ENCODE assay signal across 1 cellular context in the genomic region with DNA sequence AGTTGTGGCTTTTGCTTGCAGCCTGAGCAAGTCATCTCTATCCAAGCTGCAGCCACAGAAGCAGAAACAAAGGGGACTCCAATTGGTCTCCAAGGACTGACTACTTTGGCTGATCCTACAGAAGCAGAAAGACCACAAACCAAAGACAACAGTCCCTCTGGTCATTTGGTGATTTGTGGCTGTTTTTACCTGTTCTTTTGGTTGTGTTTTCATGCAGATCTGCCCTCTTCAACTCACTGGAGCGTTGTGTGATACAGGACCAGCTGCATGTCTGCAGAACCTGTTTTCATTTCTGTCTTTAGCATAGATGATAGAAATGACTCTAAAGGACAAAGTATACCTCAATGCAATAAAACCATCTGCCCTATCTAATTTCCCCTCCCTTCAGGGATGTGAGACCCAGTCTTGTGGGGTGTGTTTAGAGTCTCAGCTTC.
A peak's percentile ranks its signal among the peaks of the same experiment; 100 is the strongest.
TF ChIP-seq lines count a peak whose summit lies in the region.

No MANE protein-coding gene starts in this region.

TF ChIP-seq in GM12878, 131 proteins besides CTCF, POLR2A, EP300 and RAD21 (continued from another document and continues in another):
- TF ChIP-seq, protein P1, sequence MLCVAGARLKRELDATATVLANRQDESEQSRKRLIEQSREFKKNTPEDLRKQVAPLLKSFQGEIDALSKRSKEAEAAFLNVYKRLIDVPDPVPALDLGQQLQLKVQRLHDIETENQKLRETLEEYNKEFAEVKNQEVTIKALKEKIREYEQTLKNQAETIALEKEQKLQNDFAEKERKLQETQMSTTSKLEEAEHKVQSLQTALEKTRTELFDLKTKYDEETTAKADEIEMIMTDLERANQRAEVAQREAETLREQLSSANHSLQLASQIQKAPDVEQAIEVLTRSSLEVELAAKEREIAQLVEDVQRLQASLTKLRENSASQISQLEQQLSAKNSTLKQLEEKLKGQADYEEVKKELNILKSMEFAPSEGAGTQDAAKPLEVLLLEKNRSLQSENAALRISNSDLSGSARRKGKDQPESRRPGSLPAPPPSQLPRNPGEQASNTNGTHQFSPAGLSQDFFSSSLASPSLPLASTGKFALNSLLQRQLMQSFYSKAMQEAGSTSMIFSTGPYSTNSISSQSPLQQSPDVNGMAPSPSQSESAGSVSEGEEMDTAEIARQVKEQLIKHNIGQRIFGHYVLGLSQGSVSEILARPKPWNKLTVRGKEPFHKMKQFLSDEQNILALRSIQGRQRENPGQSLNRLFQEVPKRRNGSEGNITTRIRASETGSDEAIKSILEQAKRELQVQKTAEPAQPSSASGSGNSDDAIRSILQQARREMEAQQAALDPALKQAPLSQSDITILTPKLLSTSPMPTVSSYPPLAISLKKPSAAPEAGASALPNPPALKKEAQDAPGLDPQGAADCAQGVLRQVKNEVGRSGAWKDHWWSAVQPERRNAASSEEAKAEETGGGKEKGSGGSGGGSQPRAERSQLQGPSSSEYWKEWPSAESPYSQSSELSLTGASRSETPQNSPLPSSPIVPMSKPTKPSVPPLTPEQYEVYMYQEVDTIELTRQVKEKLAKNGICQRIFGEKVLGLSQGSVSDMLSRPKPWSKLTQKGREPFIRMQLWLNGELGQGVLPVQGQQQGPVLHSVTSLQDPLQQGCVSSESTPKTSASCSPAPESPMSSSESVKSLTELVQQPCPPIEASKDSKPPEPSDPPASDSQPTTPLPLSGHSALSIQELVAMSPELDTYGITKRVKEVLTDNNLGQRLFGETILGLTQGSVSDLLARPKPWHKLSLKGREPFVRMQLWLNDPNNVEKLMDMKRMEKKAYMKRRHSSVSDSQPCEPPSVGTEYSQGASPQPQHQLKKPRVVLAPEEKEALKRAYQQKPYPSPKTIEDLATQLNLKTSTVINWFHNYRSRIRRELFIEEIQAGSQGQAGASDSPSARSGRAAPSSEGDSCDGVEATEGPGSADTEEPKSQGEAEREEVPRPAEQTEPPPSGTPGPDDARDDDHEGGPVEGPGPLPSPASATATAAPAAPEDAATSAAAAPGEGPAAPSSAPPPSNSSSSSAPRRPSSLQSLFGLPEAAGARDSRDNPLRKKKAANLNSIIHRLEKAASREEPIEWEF (IDR thresholded peaks at IDR 0.05; ENCODE audit: insufficient replicate concordance, low read depth, low read length): no peak
- no peak for TF ChIP-seq ZZZ3 (IDR thresholded peaks at IDR 0.05; ENCODE audit: control insufficient read depth, insufficient read length, low read depth)
- no peak for TF ChIP-seq KLF5 (IDR thresholded peaks at IDR 0.05; ENCODE audit: partially characterized antibody)
- TF ChIP-seq, protein P2, sequence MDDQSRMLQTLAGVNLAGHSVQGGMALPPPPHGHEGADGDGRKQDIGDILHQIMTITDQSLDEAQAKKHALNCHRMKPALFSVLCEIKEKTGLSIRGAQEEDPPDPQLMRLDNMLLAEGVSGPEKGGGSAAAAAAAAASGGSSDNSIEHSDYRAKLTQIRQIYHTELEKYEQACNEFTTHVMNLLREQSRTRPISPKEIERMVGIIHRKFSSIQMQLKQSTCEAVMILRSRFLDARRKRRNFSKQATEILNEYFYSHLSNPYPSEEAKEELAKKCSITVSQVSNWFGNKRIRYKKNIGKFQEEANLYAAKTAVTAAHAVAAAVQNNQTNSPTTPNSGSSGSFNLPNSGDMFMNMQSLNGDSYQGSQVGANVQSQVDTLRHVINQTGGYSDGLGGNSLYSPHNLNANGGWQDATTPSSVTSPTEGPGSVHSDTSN (IDR thresholded peaks at IDR 0.05; ENCODE audit: insufficient replicate concordance, low read depth, low read length): no peak
- no peak for TF ChIP-seq ZNF274 (IDR thresholded peaks at IDR 0.05; ENCODE audit: insufficient read depth, insufficient read length)
- TF ChIP-seq ASH2L (IDR thresholded peaks at IDR 0.05; ENCODE audit: borderline replicate concordance, low read depth): no peak
- no peak for TF ChIP-seq MXI1 (IDR thresholded peaks at IDR 0.05; ENCODE audit: low read depth, low read length)
- peak; percentile 59; the same call in 1 of the 2 replicates for TF ChIP-seq CREB1 (IDR thresholded peaks at IDR 0.05; ENCODE audit: low read depth)
- no peak for TF ChIP-seq MYC (IDR thresholded peaks at IDR 0.05; ENCODE audit: insufficient read depth, insufficient read length, insufficient replicate concordance, low read length, severe bottlenecking)
- TF ChIP-seq SP1 (IDR thresholded peaks at IDR 0.05; ENCODE audit: low read depth, low read length): no peak
- TF ChIP-seq, protein P3, sequence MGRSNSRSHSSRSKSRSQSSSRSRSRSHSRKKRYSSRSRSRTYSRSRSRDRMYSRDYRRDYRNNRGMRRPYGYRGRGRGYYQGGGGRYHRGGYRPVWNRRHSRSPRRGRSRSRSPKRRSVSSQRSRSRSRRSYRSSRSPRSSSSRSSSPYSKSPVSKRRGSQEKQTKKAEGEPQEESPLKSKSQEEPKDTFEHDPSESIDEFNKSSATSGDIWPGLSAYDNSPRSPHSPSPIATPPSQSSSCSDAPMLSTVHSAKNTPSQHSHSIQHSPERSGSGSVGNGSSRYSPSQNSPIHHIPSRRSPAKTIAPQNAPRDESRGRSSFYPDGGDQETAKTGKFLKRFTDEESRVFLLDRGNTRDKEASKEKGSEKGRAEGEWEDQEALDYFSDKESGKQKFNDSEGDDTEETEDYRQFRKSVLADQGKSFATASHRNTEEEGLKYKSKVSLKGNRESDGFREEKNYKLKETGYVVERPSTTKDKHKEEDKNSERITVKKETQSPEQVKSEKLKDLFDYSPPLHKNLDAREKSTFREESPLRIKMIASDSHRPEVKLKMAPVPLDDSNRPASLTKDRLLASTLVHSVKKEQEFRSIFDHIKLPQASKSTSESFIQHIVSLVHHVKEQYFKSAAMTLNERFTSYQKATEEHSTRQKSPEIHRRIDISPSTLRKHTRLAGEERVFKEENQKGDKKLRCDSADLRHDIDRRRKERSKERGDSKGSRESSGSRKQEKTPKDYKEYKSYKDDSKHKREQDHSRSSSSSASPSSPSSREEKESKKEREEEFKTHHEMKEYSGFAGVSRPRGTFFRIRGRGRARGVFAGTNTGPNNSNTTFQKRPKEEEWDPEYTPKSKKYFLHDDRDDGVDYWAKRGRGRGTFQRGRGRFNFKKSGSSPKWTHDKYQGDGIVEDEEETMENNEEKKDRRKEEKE (IDR thresholded peaks at IDR 0.05): no peak
- TF ChIP-seq GATAD2B (conservative IDR thresholded peaks at IDR 0.05; ENCODE audit: low read depth): no peak
- TF ChIP-seq SRF (IDR thresholded peaks at IDR 0.05; ENCODE audit: low read depth in 2 of 2, low read length in 2 of 2): 0 out of 4 replicates have a peak, but pooled peaks of 1 of the 2 experiments have one; percentile 8
- no peak for TF ChIP-seq LARP7 (IDR thresholded peaks at IDR 0.05)
- TF ChIP-seq PAX5 (IDR thresholded peaks at IDR 0.05; ENCODE audit: borderline replicate concordance, low read depth, low read length): peak; percentile 99
- TF ChIP-seq CREM (IDR thresholded peaks at IDR 0.05; ENCODE audit: low read depth): peak; percentile 87
- TF ChIP-seq TBL1XR1 (IDR thresholded peaks at IDR 0.05; ENCODE audit: low read depth, low read length): peak; percentile 94
- TF ChIP-seq ZNF622 (IDR thresholded peaks at IDR 0.05): no peak
- TF ChIP-seq, protein P4, sequence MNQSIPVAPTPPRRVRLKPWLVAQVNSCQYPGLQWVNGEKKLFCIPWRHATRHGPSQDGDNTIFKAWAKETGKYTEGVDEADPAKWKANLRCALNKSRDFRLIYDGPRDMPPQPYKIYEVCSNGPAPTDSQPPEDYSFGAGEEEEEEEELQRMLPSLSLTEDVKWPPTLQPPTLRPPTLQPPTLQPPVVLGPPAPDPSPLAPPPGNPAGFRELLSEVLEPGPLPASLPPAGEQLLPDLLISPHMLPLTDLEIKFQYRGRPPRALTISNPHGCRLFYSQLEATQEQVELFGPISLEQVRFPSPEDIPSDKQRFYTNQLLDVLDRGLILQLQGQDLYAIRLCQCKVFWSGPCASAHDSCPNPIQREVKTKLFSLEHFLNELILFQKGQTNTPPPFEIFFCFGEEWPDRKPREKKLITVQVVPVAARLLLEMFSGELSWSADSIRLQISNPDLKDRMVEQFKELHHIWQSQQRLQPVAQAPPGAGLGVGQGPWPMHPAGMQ (IDR thresholded peaks at IDR 0.05; ENCODE audit: borderline replicate concordance): no peak
- peak; percentile 73 for TF ChIP-seq GABPA (IDR thresholded peaks at IDR 0.05; ENCODE audit: low read depth)
- TF ChIP-seq MYB (IDR thresholded peaks at IDR 0.05; ENCODE audit: borderline replicate concordance, low read depth, low read length): no peak
- TF ChIP-seq SIN3A (IDR thresholded peaks at IDR 0.05; ENCODE audit: low read depth, low read length): no peak
- TF ChIP-seq SMARCA5 (IDR thresholded peaks at IDR 0.05): no peak
- TF ChIP-seq, protein P5, sequence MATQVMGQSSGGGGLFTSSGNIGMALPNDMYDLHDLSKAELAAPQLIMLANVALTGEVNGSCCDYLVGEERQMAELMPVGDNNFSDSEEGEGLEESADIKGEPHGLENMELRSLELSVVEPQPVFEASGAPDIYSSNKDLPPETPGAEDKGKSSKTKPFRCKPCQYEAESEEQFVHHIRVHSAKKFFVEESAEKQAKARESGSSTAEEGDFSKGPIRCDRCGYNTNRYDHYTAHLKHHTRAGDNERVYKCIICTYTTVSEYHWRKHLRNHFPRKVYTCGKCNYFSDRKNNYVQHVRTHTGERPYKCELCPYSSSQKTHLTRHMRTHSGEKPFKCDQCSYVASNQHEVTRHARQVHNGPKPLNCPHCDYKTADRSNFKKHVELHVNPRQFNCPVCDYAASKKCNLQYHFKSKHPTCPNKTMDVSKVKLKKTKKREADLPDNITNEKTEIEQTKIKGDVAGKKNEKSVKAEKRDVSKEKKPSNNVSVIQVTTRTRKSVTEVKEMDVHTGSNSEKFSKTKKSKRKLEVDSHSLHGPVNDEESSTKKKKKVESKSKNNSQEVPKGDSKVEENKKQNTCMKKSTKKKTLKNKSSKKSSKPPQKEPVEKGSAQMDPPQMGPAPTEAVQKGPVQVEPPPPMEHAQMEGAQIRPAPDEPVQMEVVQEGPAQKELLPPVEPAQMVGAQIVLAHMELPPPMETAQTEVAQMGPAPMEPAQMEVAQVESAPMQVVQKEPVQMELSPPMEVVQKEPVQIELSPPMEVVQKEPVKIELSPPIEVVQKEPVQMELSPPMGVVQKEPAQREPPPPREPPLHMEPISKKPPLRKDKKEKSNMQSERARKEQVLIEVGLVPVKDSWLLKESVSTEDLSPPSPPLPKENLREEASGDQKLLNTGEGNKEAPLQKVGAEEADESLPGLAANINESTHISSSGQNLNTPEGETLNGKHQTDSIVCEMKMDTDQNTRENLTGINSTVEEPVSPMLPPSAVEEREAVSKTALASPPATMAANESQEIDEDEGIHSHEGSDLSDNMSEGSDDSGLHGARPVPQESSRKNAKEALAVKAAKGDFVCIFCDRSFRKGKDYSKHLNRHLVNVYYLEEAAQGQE (IDR thresholded peaks at IDR 0.05; ENCODE audit: low read depth, low read length): 0 out of 2 replicates have a peak, but pooled peaks have one; percentile 26
- no peak for TF ChIP-seq POLR2AphosphoS2 (IDR thresholded peaks at IDR 0.05; ENCODE audit: low read depth, low read length)
- no peak for TF ChIP-seq SREBF2 (IDR thresholded peaks at IDR 0.05; ENCODE audit: low read length)
- no peak for TF ChIP-seq YY1 (IDR thresholded peaks at IDR 0.05; ENCODE audit: low read depth, low read length)
- peak; percentile 11; the same call in 1 of the 2 replicates for TF ChIP-seq JUND (IDR thresholded peaks at IDR 0.05; ENCODE audit: low read depth, low read length)
- TF ChIP-seq HDGF (IDR thresholded peaks at IDR 0.05): no peak
- TF ChIP-seq, protein P6, sequence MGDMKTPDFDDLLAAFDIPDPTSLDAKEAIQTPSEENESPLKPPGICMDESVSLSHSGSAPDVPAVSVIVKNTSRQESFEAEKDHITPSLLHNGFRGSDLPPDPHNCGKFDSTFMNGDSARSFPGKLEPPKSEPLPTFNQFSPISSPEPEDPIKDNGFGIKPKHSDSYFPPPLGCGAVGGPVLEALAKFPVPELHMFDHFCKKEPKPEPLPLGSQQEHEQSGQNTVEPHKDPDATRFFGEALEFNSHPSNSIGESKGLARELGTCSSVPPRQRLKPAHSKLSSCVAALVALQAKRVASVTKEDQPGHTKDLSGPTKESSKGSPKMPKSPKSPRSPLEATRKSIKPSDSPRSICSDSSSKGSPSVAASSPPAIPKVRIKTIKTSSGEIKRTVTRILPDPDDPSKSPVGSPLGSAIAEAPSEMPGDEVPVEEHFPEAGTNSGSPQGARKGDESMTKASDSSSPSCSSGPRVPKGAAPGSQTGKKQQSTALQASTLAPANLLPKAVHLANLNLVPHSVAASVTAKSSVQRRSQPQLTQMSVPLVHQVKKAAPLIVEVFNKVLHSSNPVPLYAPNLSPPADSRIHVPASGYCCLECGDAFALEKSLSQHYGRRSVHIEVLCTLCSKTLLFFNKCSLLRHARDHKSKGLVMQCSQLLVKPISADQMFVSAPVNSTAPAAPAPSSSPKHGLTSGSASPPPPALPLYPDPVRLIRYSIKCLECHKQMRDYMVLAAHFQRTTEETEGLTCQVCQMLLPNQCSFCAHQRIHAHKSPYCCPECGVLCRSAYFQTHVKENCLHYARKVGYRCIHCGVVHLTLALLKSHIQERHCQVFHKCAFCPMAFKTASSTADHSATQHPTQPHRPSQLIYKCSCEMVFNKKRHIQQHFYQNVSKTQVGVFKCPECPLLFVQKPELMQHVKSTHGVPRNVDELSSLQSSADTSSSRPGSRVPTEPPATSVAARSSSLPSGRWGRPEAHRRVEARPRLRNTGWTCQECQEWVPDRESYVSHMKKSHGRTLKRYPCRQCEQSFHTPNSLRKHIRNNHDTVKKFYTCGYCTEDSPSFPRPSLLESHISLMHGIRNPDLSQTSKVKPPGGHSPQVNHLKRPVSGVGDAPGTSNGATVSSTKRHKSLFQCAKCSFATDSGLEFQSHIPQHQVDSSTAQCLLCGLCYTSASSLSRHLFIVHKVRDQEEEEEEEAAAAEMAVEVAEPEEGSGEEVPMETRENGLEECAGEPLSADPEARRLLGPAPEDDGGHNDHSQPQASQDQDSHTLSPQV (IDR thresholded peaks at IDR 0.05): no peak
- TF ChIP-seq NBN (IDR thresholded peaks at IDR 0.05): no peak
- TF ChIP-seq, protein P7, sequence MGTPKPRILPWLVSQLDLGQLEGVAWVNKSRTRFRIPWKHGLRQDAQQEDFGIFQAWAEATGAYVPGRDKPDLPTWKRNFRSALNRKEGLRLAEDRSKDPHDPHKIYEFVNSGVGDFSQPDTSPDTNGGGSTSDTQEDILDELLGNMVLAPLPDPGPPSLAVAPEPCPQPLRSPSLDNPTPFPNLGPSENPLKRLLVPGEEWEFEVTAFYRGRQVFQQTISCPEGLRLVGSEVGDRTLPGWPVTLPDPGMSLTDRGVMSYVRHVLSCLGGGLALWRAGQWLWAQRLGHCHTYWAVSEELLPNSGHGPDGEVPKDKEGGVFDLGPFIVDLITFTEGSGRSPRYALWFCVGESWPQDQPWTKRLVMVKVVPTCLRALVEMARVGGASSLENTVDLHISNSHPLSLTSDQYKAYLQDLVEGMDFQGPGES (IDR thresholded peaks at IDR 0.05): no peak
- no peak for TF ChIP-seq HDAC6 (IDR thresholded peaks at IDR 0.05; ENCODE audit: unreplicated experiment)
- no peak; the same call in 1 of the 2 replicates for TF ChIP-seq BMI1 (IDR thresholded peaks at IDR 0.05; ENCODE audit: borderline replicate concordance)
- TF ChIP-seq SUZ12 (IDR thresholded peaks at IDR 0.05; ENCODE audit: unreplicated experiment): no peak
- TF ChIP-seq EGR1 (IDR thresholded peaks at IDR 0.05; ENCODE audit: borderline replicate concordance in 1 of 2, low read depth in 2 of 2, low read length in 2 of 2): no peak
- TF ChIP-seq, protein P8, sequence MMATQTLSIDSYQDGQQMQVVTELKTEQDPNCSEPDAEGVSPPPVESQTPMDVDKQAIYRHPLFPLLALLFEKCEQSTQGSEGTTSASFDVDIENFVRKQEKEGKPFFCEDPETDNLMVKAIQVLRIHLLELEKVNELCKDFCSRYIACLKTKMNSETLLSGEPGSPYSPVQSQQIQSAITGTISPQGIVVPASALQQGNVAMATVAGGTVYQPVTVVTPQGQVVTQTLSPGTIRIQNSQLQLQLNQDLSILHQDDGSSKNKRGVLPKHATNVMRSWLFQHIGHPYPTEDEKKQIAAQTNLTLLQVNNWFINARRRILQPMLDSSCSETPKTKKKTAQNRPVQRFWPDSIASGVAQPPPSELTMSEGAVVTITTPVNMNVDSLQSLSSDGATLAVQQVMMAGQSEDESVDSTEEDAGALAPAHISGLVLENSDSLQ (IDR thresholded peaks at IDR 0.05): no peak
- TF ChIP-seq PAX8 (IDR thresholded peaks at IDR 0.05): no peak
- TF ChIP-seq RBBP5 (conservative IDR thresholded peaks at IDR 0.05): no peak
